ENCODE assay signal across 1 cellular context in the genomic region with DNA sequence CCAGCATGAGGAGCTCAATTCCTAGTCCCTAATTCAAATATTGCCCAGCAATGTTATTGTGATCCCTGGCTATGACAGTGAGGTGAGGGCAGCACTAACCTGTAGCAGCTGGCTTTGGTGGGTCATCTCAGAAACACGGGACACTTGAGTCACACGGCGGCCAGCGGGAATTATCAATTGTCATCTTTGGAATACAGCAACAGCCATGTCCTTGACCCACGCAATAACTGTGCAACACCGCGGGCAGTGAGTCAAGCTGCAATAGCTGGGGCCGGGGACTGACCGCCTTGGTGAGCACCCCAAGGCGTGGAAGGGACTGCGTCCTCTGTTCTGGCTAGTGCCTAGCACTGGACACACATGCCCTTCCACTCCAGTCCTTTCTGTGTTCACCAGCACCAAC.
TF ChIP-seq lines count a peak whose summit lies in the region.

No MANE protein-coding gene starts in this region.

TF ChIP-seq in K562, 482 proteins besides CTCF, POLR2A, EP300 and RAD21 (continued from another document):
- TF ChIP-seq, protein P1, sequence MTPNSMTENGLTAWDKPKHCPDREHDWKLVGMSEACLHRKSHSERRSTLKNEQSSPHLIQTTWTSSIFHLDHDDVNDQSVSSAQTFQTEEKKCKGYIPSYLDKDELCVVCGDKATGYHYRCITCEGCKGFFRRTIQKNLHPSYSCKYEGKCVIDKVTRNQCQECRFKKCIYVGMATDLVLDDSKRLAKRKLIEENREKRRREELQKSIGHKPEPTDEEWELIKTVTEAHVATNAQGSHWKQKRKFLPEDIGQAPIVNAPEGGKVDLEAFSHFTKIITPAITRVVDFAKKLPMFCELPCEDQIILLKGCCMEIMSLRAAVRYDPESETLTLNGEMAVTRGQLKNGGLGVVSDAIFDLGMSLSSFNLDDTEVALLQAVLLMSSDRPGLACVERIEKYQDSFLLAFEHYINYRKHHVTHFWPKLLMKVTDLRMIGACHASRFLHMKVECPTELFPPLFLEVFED (CRISPR knock-in tag; conservative IDR thresholded peaks at IDR 0.05) = 0 out of 2 replicates have a peak, but pooled peaks have one; percentile 58
